In the genomic region with DNA sequence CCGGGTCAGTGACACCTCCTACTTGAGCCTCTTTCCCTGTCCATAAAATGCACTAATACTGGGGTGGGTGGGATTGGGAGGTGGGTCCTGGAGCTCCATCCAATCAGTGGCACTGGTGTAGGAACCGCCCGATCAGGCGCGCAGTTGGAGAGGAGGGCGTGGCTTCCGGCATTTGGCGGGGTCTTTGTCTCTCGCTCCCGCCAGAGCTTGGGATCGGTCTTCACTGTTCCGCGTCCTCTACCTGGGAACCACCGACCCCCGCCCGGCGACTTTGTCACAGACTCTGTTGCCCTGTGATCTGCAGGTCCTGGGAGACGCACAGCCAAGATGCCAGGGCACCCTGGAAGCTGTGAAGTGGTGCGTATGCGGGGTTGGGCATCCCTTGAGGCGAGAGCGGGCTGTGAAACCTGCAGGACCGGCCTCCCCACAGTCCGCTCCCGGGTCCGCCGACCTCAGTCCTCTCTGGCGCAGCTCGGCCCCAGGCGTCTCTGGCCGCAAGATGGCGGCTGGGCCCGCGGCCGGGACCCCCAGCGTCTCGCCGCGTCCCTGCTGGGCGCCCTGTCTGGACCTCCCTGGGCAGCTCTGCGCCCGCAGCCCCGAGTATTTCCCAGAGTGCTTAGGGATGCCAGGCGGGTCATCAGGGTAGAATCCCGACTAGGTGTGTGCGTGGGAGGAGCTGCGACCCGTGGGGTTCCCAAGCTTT, we compare ENCODE assay signal across 8 cellular contexts. TPM values are rescaled to one million over a fixed set of nuclear protein-coding genes. Genes with fewer than 3 reads are reported as not detected.
DNase-seq lines count a peak whose midpoint lies in the region; ATAC-seq, FAIRE-seq and TF ChIP-seq lines count a peak whose summit lies in the region.

No MANE protein-coding gene starts in this region.

- no peaks in the 10 kb centered on the region for H3K4me1 Mint-ChIP-seq in MCF 10A (ENCODE audit: insufficient read depth, unreplicated experiment)
- peaks cover 9% of the 10 kb centered on the region for H3K4me1 Mint-ChIP-seq in activated T-cell treated with anti-CD3 and anti-CD28 coated beads, Interleukin-2, amount 50 U/mL, for 72 hours (ENCODE audit: low read depth)

- DNase-seq in T47D (ENCODE audit: low read depth in 1 of 2, low spot score in 1 of 2) = peak; percentile 54 to 84
- no peak for DNase-seq in MCF 10A (ENCODE audit: unreplicated experiment)
- DNase-seq in NCI-H1436 (lab: John Stamatoyannopoulos, UW) = peak; percentile 62
- DNase-seq in activated T-cell treated with anti-CD3 and anti-CD28 coated beads, Interleukin-2, amount 50 U/mL, for 72 hours = peak; percentile 5 to 32
- peak; percentile 75 for DNase-seq in cardiac septum (ENCODE audit: low spot score)
- DNase-seq in pancreas = peak; percentile 20 to 54 (median 36)
- DNase-seq in NOMO-1 treated with DMSO at 0.1 percent for 48 hours (lab: John Stamatoyannopoulos, UW; ENCODE audit: unreplicated experiment) = no peak

- H3K4me1 ChIP-seq in pancreas = no peaks in the 10 kb centered on the region

- H3K27me3 ChIP-seq in pancreas = no peaks in the 10 kb centered on the region

- 0 to 1% methylated on average over 48 of the region's 48 CpGs for WGBS in pancreas, 2 donors

- FAIRE-seq in pancreas (lab: Jason Lieb, UNC) = no peak

- no peak overlapping the region for H3K27ac Mint-ChIP-seq in MCF 10A (ENCODE audit: low read depth, unreplicated experiment)
- H3K27ac Mint-ChIP-seq in activated T-cell treated with anti-CD3 and anti-CD28 coated beads, Interleukin-2, amount 50 U/mL, for 72 hours = no peak overlapping the region

- H3K27ac ChIP-seq in pancreas = no peak overlapping the region

- no peaks in the 10 kb centered on the region for H3K36me3 ChIP-seq in pancreas

- CTCF ChIA-PET in MCF 10A (lab: Yijun Ruan, JAX) = no interaction called here

- intact Hi-C loops in MCF 10A (cut with micrococcal nuclease) = no loop called here
- intact Hi-C loops in cardiac septum (cut with DNase I) = no loop called here
- intact Hi-C loops in pancreas (cut with DNase I) = no loop called here

- POLR2A ChIA-PET in MCF 10A (lab: Yijun Ruan, JAX) = no interaction called here

- peaks cover 21% of the 10 kb centered on the region for H3K9me3 Mint-ChIP-seq in MCF 10A (ENCODE audit: unreplicated experiment)
- H3K9me3 Mint-ChIP-seq in activated T-cell treated with anti-CD3 and anti-CD28 coated beads, Interleukin-2, amount 50 U/mL, for 72 hours = peaks cover 7 to 16% of the 10 kb centered on the region in 2 donors

- H3K4me3 ChIP-seq in pancreas = peak overlapping the region; percentile 26 to 42 (median 40)

- H3K36me3 Mint-ChIP-seq in MCF 10A (ENCODE audit: insufficient read depth, unreplicated experiment) = no peaks in the 10 kb centered on the region
- peaks cover 12 to 15% of the 10 kb centered on the region in 2 donors for H3K36me3 Mint-ChIP-seq in activated T-cell treated with anti-CD3 and anti-CD28 coated beads, Interleukin-2, amount 50 U/mL, for 72 hours (ENCODE audit: insufficient read depth in 2 of 2)

- H3K9me3 ChIP-seq in pancreas = no peaks in the 10 kb centered on the region

- peak; percentile 26 to 64 for ATAC-seq in activated T-cell treated with anti-CD3 and anti-CD28 coated beads, Interleukin-2, amount 50 U/mL, for 72 hours (replicated peaks in 1 of 2)
- ATAC-seq in pancreas (peak; percentile 50 to 85 (median 81)), GM21447 (IDR thresholded peaks at IDR 0.05; ENCODE audit: unreplicated experiment) (no peak)

- no peak for TF ChIP-seq CTCF in MCF 10A (IDR thresholded peaks at IDR 0.05; ENCODE audit: unreplicated experiment)
- TF ChIP-seq CTCF in pancreas (IDR thresholded peaks at IDR 0.05) = no peak

- no TSS peak for BruUV-seq in MCF 10A (replicated peaks; lab: Mats Ljungman, UMichigan)

- in situ Hi-C loops in T47D (cut with HindIII; ENCODE audit: low pct_unique_long_range_greater_than_20kb, low sequenced_read_pairs) = no loop called here

- no peaks in the 10 kb centered on the region for H3K27me3 Mint-ChIP-seq in MCF 10A (ENCODE audit: insufficient read depth, unreplicated experiment)
- H3K27me3 Mint-ChIP-seq in activated T-cell treated with anti-CD3 and anti-CD28 coated beads, Interleukin-2, amount 50 U/mL, for 72 hours (ENCODE audit: low read depth) = peaks cover 22% of the 10 kb centered on the region

- no peak overlapping the region for H3K4me3 Mint-ChIP-seq in MCF 10A (ENCODE audit: unreplicated experiment)
- peak overlapping the region; percentile 57 to 73 for H3K4me3 Mint-ChIP-seq in activated T-cell treated with anti-CD3 and anti-CD28 coated beads, Interleukin-2, amount 50 U/mL, for 72 hours

RNA-seq across cellular contexts. Expression of gene ZNF730, which starts 41.6 kb away (rescaled TPM):
- total RNA-seq in MCF 10A (2022) = not detected in 2 replicates
- 1 to 10 TPM; 1.2 to 2.2 TPM for total RNA-seq in activated T-cell treated with anti-CD3 and anti-CD28 coated beads, Interleukin-2, amount 50 U/mL, for 72 hours
- 0.57 TPM for total RNA-seq in cardiac septum
- total RNA-seq in pancreas = under 1 TPM in 3 of 6 donors, not detected in 3; 0.13 to 0.59 (median 0.32) TPM
- under 1 TPM in 1 of 2 donors, not detected in 1; 0.26 TPM for polyA plus RNA-seq in pancreas

Comparison
In these comparisons a context has a peak if more than half of its experiments do, and no peak if none do; other contexts are left out.
1. DNase-seq: peak in T47D (2 of 2), NCI-H1436 (single experiment), activated T-cell treated with anti-CD3 and anti-CD28 coated beads, Interleukin-2, amount 50 U/mL, for 72 hours (2 of 2), cardiac septum (single experiment) and pancreas (6 of 6); none in MCF 10A (single experiment) and NOMO-1 treated with DMSO at 0.1 percent for 48 hours (single experiment).